ENCODE assay signal across 12 cellular contexts in genomic region chr16:8878523-8878911, GRCh38. TPM values are rescaled to one million over a fixed set of nuclear protein-coding genes. Genes with fewer than 3 reads are reported as not detected.
DNase-seq lines count a peak whose midpoint lies in the region; ATAC-seq and TF ChIP-seq lines count a peak whose summit lies in the region.
"Had no signal": no experiment of that assay in that cellular context is flagged by ENCODE, and none has a peak within 500 bp of the region (broad histone marks: within the 10 kb centered on the region; RNA-seq: fewer than 3 reads in every experiment).

No MANE protein-coding gene starts in this region.

- H3K27me3 ChIP-seq in adipocyte (replicated peaks; ENCODE audit: control insufficient read depth, insufficient read depth, low read length), result no peaks in the 10 kb centered on the region
- H3K27me3 ChIP-seq in hepatocyte, result no peaks in the 10 kb centered on the region
- H3K27me3 ChIP-seq: ovary had no signal

- no peak overlapping the region for H3K9ac ChIP-seq in adipocyte (ENCODE audit: low read length)

- peak overlapping the region; percentile 88 for H3K27ac ChIP-seq in hepatocyte
- H3K27ac ChIP-seq: HL-60, ovary had no signal

- peak overlapping the region; percentile 5 for H3K27ac Mint-ChIP-seq in stimulated activated memory B cell treated with anti-CD40 and anti-IgM and Interleukin-4, amounts not matched to agents 10 μg/mL and 1 μg/mL and 100 μg/mL, for 72 hours

- H3K4me1 Mint-ChIP-seq in stimulated activated memory B cell treated with anti-CD40 and anti-IgM and Interleukin-4, amounts not matched to agents 10 μg/mL and 1 μg/mL and 100 μg/mL, for 72 hours, result peaks cover 17% of the 10 kb centered on the region
- H3K4me1 Mint-ChIP-seq: brain had no signal

- H3K79me2 ChIP-seq in hepatocyte, result no peaks in the 10 kb centered on the region

- H3K27me3 Mint-ChIP-seq in stimulated activated memory B cell treated with anti-CD40 and anti-IgM and Interleukin-4, amounts not matched to agents 10 μg/mL and 1 μg/mL and 100 μg/mL, for 72 hours, result peaks cover 16% of the 10 kb centered on the region
- H3K27me3 Mint-ChIP-seq: brain had no signal

- no peaks in the 10 kb centered on the region for H4K20me1 ChIP-seq in hepatocyte (ENCODE audit: insufficient read depth, poor library complexity, severe bottlenecking)

- no peaks in the 10 kb centered on the region for H3K9me3 ChIP-seq in adipocyte (ENCODE audit: control insufficient read depth, low read length)
- no peaks in the 10 kb centered on the region for H3K9me3 ChIP-seq in hepatocyte (ENCODE audit: low read depth)
- H3K9me3 ChIP-seq: ovary had no signal

- no peaks in the 10 kb centered on the region for H3K36me3 ChIP-seq in adipocyte (ENCODE audit: control insufficient read depth, insufficient read depth, low read length, severe bottlenecking)
- no peaks in the 10 kb centered on the region for H3K36me3 ChIP-seq in hepatocyte (replicated peaks; ENCODE audit: insufficient read depth, low read depth)
- H3K36me3 ChIP-seq: ovary had no signal

- H3K4me3 ChIP-seq in adipocyte (ENCODE audit: low read length) (no peak overlapping the region), hepatocyte (no peak overlapping the region)
- H3K4me3 ChIP-seq: ovary had no signal

- H3K9me2 ChIP-seq in hepatocyte (replicated peaks; ENCODE audit: insufficient read depth), result no peaks in the 10 kb centered on the region

- peak overlapping the region; percentile 40 for H3K4me2 ChIP-seq in hepatocyte

- peak; percentile 59 for DNase-seq in HK-2 (ENCODE audit: unreplicated experiment)
- DNase-seq in adipocyte (ENCODE audit: low read depth), result peak; percentile 43
- peak; percentile 72 for DNase-seq in hepatocyte (ENCODE audit: low spot score)
- no peak for DNase-seq in CD1c-positive myeloid dendritic cell (ENCODE audit: extremely low spot score)
- no peak for DNase-seq in NCI-H526 treated with DMSO at 0.1 percent for 48 hours (lab: John Stamatoyannopoulos, UW)
- DNase-seq: NCI-H2029, ovary had no signal

- no peaks in the 10 kb centered on the region for H3K9me3 Mint-ChIP-seq in stimulated activated memory B cell treated with anti-CD40 and anti-IgM and Interleukin-4, amounts not matched to agents 10 μg/mL and 1 μg/mL and 100 μg/mL, for 72 hours

- WGBS in hepatocyte (ENCODE audit: low lambda C conversion rate, missing lambda C conversion rate), result 53% methylated on average over 6 of the region's 6 CpGs

- TF ChIP-seq CTCF in hepatocyte (IDR thresholded peaks at IDR 0.05; ENCODE audit: poor library complexity), result no peak

- H3K36me3 Mint-ChIP-seq in stimulated activated memory B cell treated with anti-CD40 and anti-IgM and Interleukin-4, amounts not matched to agents 10 μg/mL and 1 μg/mL and 100 μg/mL, for 72 hours, result no peaks in the 10 kb centered on the region
- H3K36me3 Mint-ChIP-seq: brain had no signal

- H2AFZ ChIP-seq in hepatocyte, result no peak overlapping the region

- no peak overlapping the region for H3K4me3 Mint-ChIP-seq in stimulated activated memory B cell treated with anti-CD40 and anti-IgM and Interleukin-4, amounts not matched to agents 10 μg/mL and 1 μg/mL and 100 μg/mL, for 72 hours
- H3K4me3 Mint-ChIP-seq: brain had no signal

- ATAC-seq in stimulated activated memory B cell treated with anti-CD40 and anti-IgM and Interleukin-4, amounts not matched to agents 10 μg/mL and 1 μg/mL and 100 μg/mL, for 72 hours, result no peak
- ATAC-seq in GM19455 (IDR thresholded peaks at IDR 0.05; ENCODE audit: unreplicated experiment), result no peak
- no peak for ATAC-seq in GM19328 (IDR thresholded peaks at IDR 0.05; ENCODE audit: unreplicated experiment)

- H3K4me1 ChIP-seq in adipocyte (ENCODE audit: control insufficient read depth, insufficient read depth, low read length), result peaks cover 27% of the 10 kb centered on the region
- H3K4me1 ChIP-seq in hepatocyte (ENCODE audit: insufficient read depth), result no peaks in the 10 kb centered on the region

RNA-seq across cellular contexts. Expression of gene LITAFD, which starts 3.6 kb away (rescaled TPM):
- not detected in 2 replicates for total RNA-seq in hepatocyte
- not detected in 2 replicates for polyA plus RNA-seq in hepatocyte
- total RNA-seq: ovary had no signal
- polyA plus RNA-seq: ovary had no signal

RNA-seq across cellular contexts. Expression of gene CARHSP1, which starts 9.7 kb away (rescaled TPM):
- total RNA-seq in hepatocyte, result 113 and 140 TPM in 2 replicates
- 164 and 167 TPM in 2 replicates for polyA plus RNA-seq in hepatocyte

Comparison
In these comparisons a context has a peak if more than half of its experiments do, and no peak if none do; other contexts are left out.
1. DNase-seq: peak in HK-2 (single experiment), adipocyte (single experiment) and hepatocyte (single experiment); none in CD1c-positive myeloid dendritic cell (single experiment) and NCI-H526 treated with DMSO at 0.1 percent for 48 hours (single experiment).